ENCODE assay signal across 1 cellular context in genomic region chr3:184059424-184059823, GRCh38.
TF ChIP-seq lines count a peak whose summit lies in the region.

No MANE protein-coding gene starts in this region.

TF ChIP-seq in H1, 55 proteins besides CTCF, POLR2A, EP300 and RAD21:
- TF ChIP-seq CREB1 (IDR thresholded peaks at IDR 0.05) = no peak
- no peak for TF ChIP-seq TBP (IDR thresholded peaks at IDR 0.05; ENCODE audit: low read depth, low read length)
- no peak for TF ChIP-seq YY1 (IDR thresholded peaks at IDR 0.05; ENCODE audit: low read depth, low read length)
- TF ChIP-seq GTF2F1 (IDR thresholded peaks at IDR 0.05; ENCODE audit: borderline replicate concordance, low read depth, low read length) = no peak
- no peak for TF ChIP-seq CEBPB (IDR thresholded peaks at IDR 0.05; ENCODE audit: low read depth, low read length)
- TF ChIP-seq PHF8 (conservative IDR thresholded peaks at IDR 0.05; ENCODE audit: low read depth, low read length) = no peak
- no peak for TF ChIP-seq HDAC6 (IDR thresholded peaks at IDR 0.05; ENCODE audit: low read depth, low read length)
- TF ChIP-seq SIX5 (IDR thresholded peaks at IDR 0.05; ENCODE audit: low read depth, low read length) = no peak
- TF ChIP-seq KDM5A (IDR thresholded peaks at IDR 0.05; ENCODE audit: low read length) = no peak
- no peak for TF ChIP-seq NRF1 (IDR thresholded peaks at IDR 0.05; ENCODE audit: low read depth, low read length)
- no peak for TF ChIP-seq BRCA1 (IDR thresholded peaks at IDR 0.05; ENCODE audit: low read depth, low read length)
- no peak for TF ChIP-seq BACH1 (IDR thresholded peaks at IDR 0.05; ENCODE audit: low read length)
- no peak for TF ChIP-seq ZNF274 (IDR thresholded peaks at IDR 0.05; ENCODE audit: borderline replicate concordance, extremely low read depth, low read length)
- TF ChIP-seq ASH2L (IDR thresholded peaks at IDR 0.05; ENCODE audit: low read length) = no peak
- TF ChIP-seq RBBP5 (IDR thresholded peaks at IDR 0.05; ENCODE audit: borderline replicate concordance, low read depth, low read length) = no peak
- no peak for TF ChIP-seq CBX5 (IDR thresholded peaks at IDR 0.05; ENCODE audit: low read depth, low read length)
- TF ChIP-seq HDAC2 (IDR thresholded peaks at IDR 0.05; ENCODE audit: borderline replicate concordance in 1 of 2, low read depth in 2 of 2, low read length in 2 of 2) = no peak
- no peak for TF ChIP-seq EZH2 (IDR thresholded peaks at IDR 0.05; ENCODE audit: low read depth, low read length, severe bottlenecking)
- TF ChIP-seq FOSL1 (IDR thresholded peaks at IDR 0.05; ENCODE audit: insufficient read depth, low read depth, low read length) = no peak
- no peak for TF ChIP-seq MAX (IDR thresholded peaks at IDR 0.05)
